Comparison of ENCODE assay signal across 8 cellular contexts in genomic region chr14:68977137-68977740, GRCh38. TPM values are rescaled to one million over a fixed set of nuclear protein-coding genes. Genes with fewer than 3 reads are reported as not detected.
A peak's percentile ranks its signal among the peaks of the same experiment; 100 is the strongest.
DNase-seq lines count a peak whose midpoint lies in the region; ATAC-seq lines count a peak whose summit lies in the region.

No MANE protein-coding gene starts in this region.

- peaks cover 60% of the 10 kb centered on the region for H3K4me1 Mint-ChIP-seq in activated naive CD8-positive, alpha-beta T cell treated with anti-CD3 and anti-CD28 coated beads for 36 hours
- H3K4me1 Mint-ChIP-seq in immature natural killer cell, result peaks cover 19% of the 10 kb centered on the region in 2 donors
- peaks cover 60% of the 10 kb centered on the region for H3K4me1 Mint-ChIP-seq in stimulated activated naive CD8-positive, alpha-beta T cell treated with anti-CD3 and anti-CD28 coated beads, Interleukin-15, amount 100 ng/mL, for 72 hours

- H3K36me3 Mint-ChIP-seq in activated naive CD8-positive, alpha-beta T cell treated with anti-CD3 and anti-CD28 coated beads for 36 hours, result peaks cover 48% of the 10 kb centered on the region
- peaks cover 0 to 4% (median 0%) of the 10 kb centered on the region in 3 donors for H3K36me3 Mint-ChIP-seq in immature natural killer cell

- DNase-seq in SIG-M5 treated with dmso at 0.1 percent for 504 hours (lab: John Stamatoyannopoulos, UW; ENCODE audit: unreplicated experiment) (peak; percentile 60), SIG-M5 (lab: John Stamatoyannopoulos, UW) (no peak), immature natural killer cell (no peak), DMS 273 (lab: John Stamatoyannopoulos, UW; ENCODE audit: unreplicated experiment) (no peak)
- peak; percentile 64 for DNase-seq in activated naive CD8-positive, alpha-beta T cell treated with anti-CD3 and anti-CD28 coated beads for 36 hours
- peak; percentile 44 to 72 for DNase-seq in stimulated activated naive CD8-positive, alpha-beta T cell treated with anti-CD3 and anti-CD28 coated beads, Interleukin-15, amount 100 ng/mL, for 72 hours

- ATAC-seq in stimulated activated naive CD8-positive, alpha-beta T cell treated with anti-CD3 and anti-CD28 coated beads, Interleukin-15, amount 100 ng/mL, for 72 hours, result peak; percentile 55
- no peak for ATAC-seq in GM21825 (IDR thresholded peaks at IDR 0.05; ENCODE audit: unreplicated experiment)
- no peak for ATAC-seq in GM19467 (IDR thresholded peaks at IDR 0.05; ENCODE audit: unreplicated experiment)

- no peaks in the 10 kb centered on the region for H3K27me3 Mint-ChIP-seq in activated naive CD8-positive, alpha-beta T cell treated with anti-CD3 and anti-CD28 coated beads for 36 hours
- H3K27me3 Mint-ChIP-seq in immature natural killer cell (ENCODE audit: low read depth in 3 of 3), result peaks cover 2 to 13% (median 13%) of the 10 kb centered on the region in 3 donors
- H3K27me3 Mint-ChIP-seq in stimulated activated naive CD8-positive, alpha-beta T cell treated with anti-CD3 and anti-CD28 coated beads, Interleukin-15, amount 100 ng/mL, for 72 hours, result no peaks in the 10 kb centered on the region

- peaks cover 11% of the 10 kb centered on the region for H3K9me3 Mint-ChIP-seq in activated naive CD8-positive, alpha-beta T cell treated with anti-CD3 and anti-CD28 coated beads for 36 hours
- no peaks in the 10 kb centered on the region for H3K9me3 Mint-ChIP-seq in immature natural killer cell
- peaks cover 9 to 23% of the 10 kb centered on the region in 2 donors for H3K9me3 Mint-ChIP-seq in stimulated activated naive CD8-positive, alpha-beta T cell treated with anti-CD3 and anti-CD28 coated beads, Interleukin-15, amount 100 ng/mL, for 72 hours

- H3K4me3 Mint-ChIP-seq in activated naive CD8-positive, alpha-beta T cell treated with anti-CD3 and anti-CD28 coated beads for 36 hours, result peak overlapping the region; percentile 88
- peak overlapping the region; percentile 84 to 89 (median 87) for H3K4me3 Mint-ChIP-seq in immature natural killer cell
- peak overlapping the region; percentile 84 to 97 for H3K4me3 Mint-ChIP-seq in stimulated activated naive CD8-positive, alpha-beta T cell treated with anti-CD3 and anti-CD28 coated beads, Interleukin-15, amount 100 ng/mL, for 72 hours

- peak overlapping the region; percentile 92 for H3K27ac Mint-ChIP-seq in activated naive CD8-positive, alpha-beta T cell treated with anti-CD3 and anti-CD28 coated beads for 36 hours
- peak overlapping the region in 3 of 6 donors; percentile 56 to 76 (median 71) for H3K27ac Mint-ChIP-seq in immature natural killer cell
- peak overlapping the region; percentile 56 to 79 for H3K27ac Mint-ChIP-seq in stimulated activated naive CD8-positive, alpha-beta T cell treated with anti-CD3 and anti-CD28 coated beads, Interleukin-15, amount 100 ng/mL, for 72 hours

RNA-seq across cellular contexts. Expression of gene ACTN1, which starts 1.9 kb away (rescaled TPM):
- 100 to 1,000 TPM; 171 to 177 TPM for total RNA-seq in activated naive CD8-positive, alpha-beta T cell treated with anti-CD3 and anti-CD28 coated beads for 36 hours
- 1 to 10 TPM; 5.2 to 9.7 (median 9.3) TPM for polyA plus RNA-seq in immature natural killer cell

Comparison
In these comparisons a context has a peak if more than half of its experiments do, and no peak if none do; other contexts are left out.
1. DNase-seq: peak in SIG-M5 treated with dmso at 0.1 percent for 504 hours (single experiment), activated naive CD8-positive, alpha-beta T cell treated with anti-CD3 and anti-CD28 coated beads for 36 hours (single experiment) and stimulated activated naive CD8-positive, alpha-beta T cell treated with anti-CD3 and anti-CD28 coated beads, Interleukin-15, amount 100 ng/mL, for 72 hours (2 of 2); none in SIG-M5 (single experiment), immature natural killer cell (0 of 3) and DMS 273 (single experiment).
2. Peak in every context shown above with its lines, with median percentiles within 50 percentile points of each other: H3K4me3 Mint-ChIP-seq.